8 cellular contexts compared by ENCODE assay signal in genomic region chr12:75334384-75335030, GRCh38. TPM values are rescaled to one million over a fixed set of nuclear protein-coding genes. Genes with fewer than 3 reads are reported as not detected.
A peak's percentile ranks its signal among the peaks of the same experiment; 100 is the strongest.
DNase-seq lines count a peak whose midpoint lies in the region; ATAC-seq, FAIRE-seq and TF ChIP-seq lines count a peak whose summit lies in the region.

A gene with protein sequence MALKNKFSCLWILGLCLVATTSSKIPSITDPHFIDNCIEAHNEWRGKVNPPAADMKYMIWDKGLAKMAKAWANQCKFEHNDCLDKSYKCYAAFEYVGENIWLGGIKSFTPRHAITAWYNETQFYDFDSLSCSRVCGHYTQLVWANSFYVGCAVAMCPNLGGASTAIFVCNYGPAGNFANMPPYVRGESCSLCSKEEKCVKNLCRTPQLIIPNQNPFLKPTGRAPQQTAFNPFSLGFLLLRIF (plus strand): TSS chr12:75334670. CDS start chr12:75334729, 59 bp downstream.

- FAIRE-seq in G401.6 (lab: Jason Lieb, UNC) = peak; percentile 89

- 3 to 10% (median 4%) methylated on average over 10 to 23 of the region's 23 CpGs for WGBS in adrenal gland, 4 donors

- H3K27me3 Mint-ChIP-seq in IgD-negative memory B cell (peaks cover 20% of the 10 kb centered on the region), progenitor cell of endocrine pancreas (peaks cover 6% of the 10 kb centered on the region)

- peaks cover 2% of the 10 kb centered on the region for H3K36me3 Mint-ChIP-seq in IgD-negative memory B cell
- H3K36me3 Mint-ChIP-seq in progenitor cell of endocrine pancreas (ENCODE audit: insufficient read depth) = no peaks in the 10 kb centered on the region

- no peak for TF ChIP-seq POLR2A in adrenal gland (IDR thresholded peaks at IDR 0.05)

- DNase-seq in SKM-1 treated with dmso at 0.1 percent for 144 hours (lab: John Stamatoyannopoulos, UW; ENCODE audit: unreplicated experiment) (peak; percentile 32), adrenal gland (peak; percentile 89 to 97 (median 93)), left cardiac atrium (peak; percentile 88), progenitor cell of endocrine pancreas (ENCODE audit: low spot score, unreplicated experiment) (peak; percentile 82), ureter (ENCODE audit: low spot score) (peak; percentile 89)

- H3K27ac ChIP-seq in adrenal gland = peak within 1 kb of the TSS in 1 of 5 donors; percentile 53

- peak within 1 kb of the TSS; percentile 8 to 72 (median 63) for H3K4me3 Mint-ChIP-seq in IgD-negative memory B cell
- H3K4me3 Mint-ChIP-seq in progenitor cell of endocrine pancreas (ENCODE audit: low read depth) = peak within 1 kb of the TSS; percentile 71

- H3K4me1 Mint-ChIP-seq in IgD-negative memory B cell = peaks cover 4 to 16% (median 4%) of the 10 kb centered on the region in 3 donors
- H3K4me1 Mint-ChIP-seq in progenitor cell of endocrine pancreas (ENCODE audit: low read depth) = peaks cover 5% of the 10 kb centered on the region

- H3K9me3 Mint-ChIP-seq in IgD-negative memory B cell (no peaks in the 10 kb centered on the region), progenitor cell of endocrine pancreas (ENCODE audit: low read depth) (no peaks in the 10 kb centered on the region)

- peak; percentile 90 to 95 (median 94) for TF ChIP-seq CTCF in adrenal gland (IDR thresholded peaks at IDR 0.05)
- TF ChIP-seq CTCF in progenitor cell of endocrine pancreas (IDR thresholded peaks at IDR 0.05; ENCODE audit: unreplicated experiment) = peak; percentile 95

- no peaks in the 10 kb centered on the region for H3K36me3 ChIP-seq in adrenal gland (replicated peaks in 1 of 2)

- intact Hi-C loops in adrenal gland (cut with DNase I) (loop anchor here in 1 of 2 donors (10.0 kb wide), 2 partner anchors 50 to 170 kb away; no protein-coding TSS in a partner anchor), left cardiac atrium (cut with DNase I) (loop anchor here in 1 of 2 donors (5.0 kb wide), 2 partner anchors 58 to 173 kb away; partner anchors contain the start of gene GLIPR1L2)

- peak within 1 kb of the TSS in 2 of 4 donors; percentile 7 to 50 for H3K4me3 ChIP-seq in adrenal gland

- ATAC-seq in GM21619 (IDR thresholded peaks at IDR 0.05; ENCODE audit: unreplicated experiment) (peak; percentile 58), left cardiac atrium (peak; percentile 88 to 91)

- H3K27me3 ChIP-seq in adrenal gland = no peaks in the 10 kb centered on the region

- H3K4me1 ChIP-seq in adrenal gland (replicated peaks in 1 of 2) = peaks cover 0 to 13% of the 10 kb centered on the region in 2 donors

- H3K9me3 ChIP-seq in adrenal gland (replicated peaks in 1 of 3) = no peaks in the 10 kb centered on the region

- H3K27ac Mint-ChIP-seq in IgD-negative memory B cell = no peak within 1 kb of the TSS
- peak within 1 kb of the TSS; percentile 18 for H3K27ac Mint-ChIP-seq in progenitor cell of endocrine pancreas

RNA-seq across cellular contexts. Expression of the gene that starts here (rescaled TPM):
- polyA plus RNA-seq in IgD-negative memory B cell = not detected
- total RNA-seq in adrenal gland = not detected
- not detected for polyA plus RNA-seq in adrenal gland
- total RNA-seq in left cardiac atrium = not detected
- not detected in 2 replicates for total RNA-seq in progenitor cell of endocrine pancreas
- not detected for total RNA-seq in ureter

Comparison
In these comparisons a context has a peak if more than half of its experiments do, and no peak if none do; other contexts are left out.
1. Peak in DNase-seq in adrenal gland; RNA of the gene not detected or under 1 TPM.
2. Peak in DNase-seq and ATAC-seq in left cardiac atrium; RNA of the gene not detected or under 1 TPM.
3. Peak in DNase-seq in progenitor cell of endocrine pancreas; RNA of the gene not detected or under 1 TPM.
4. Peak in DNase-seq in ureter; RNA of the gene not detected or under 1 TPM.
5. DNase-seq: peak in every context shown above with its lines; median percentile 93 in adrenal gland; 89 in ureter; 88 in left cardiac atrium; 82 in progenitor cell of endocrine pancreas; 32 in SKM-1 treated with dmso at 0.1 percent for 144 hours.